ENCODE assay signal across 21 cellular contexts in the genomic region with DNA sequence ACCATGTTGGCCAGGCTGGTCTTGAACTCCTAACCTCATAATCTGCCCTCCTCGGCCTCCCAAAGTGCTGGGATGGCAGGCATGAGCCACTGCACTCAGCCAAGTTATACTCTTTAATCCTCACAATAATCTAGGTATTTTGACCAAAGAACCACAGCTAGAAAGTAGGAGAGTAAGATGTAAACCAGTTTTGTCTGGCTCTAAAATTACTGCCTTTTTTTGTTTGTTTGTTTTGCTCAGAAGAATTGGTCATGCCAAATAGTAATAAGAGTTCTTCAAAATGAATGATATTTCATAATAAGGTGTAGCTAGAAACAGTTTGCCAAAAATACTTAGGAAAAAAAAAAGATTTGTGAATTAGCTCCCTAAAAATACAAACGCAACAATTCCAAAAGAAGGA. TPM values are rescaled to one million over a fixed set of nuclear protein-coding genes. Genes with fewer than 3 reads are reported as not detected.
DNase-seq lines count a peak whose midpoint lies in the region; ATAC-seq and TF ChIP-seq lines count a peak whose summit lies in the region.
"Had no signal": no experiment of that assay in that cellular context is flagged by ENCODE, and none has a peak within 500 bp of the region (broad histone marks: within the 10 kb centered on the region; RNA-seq: fewer than 3 reads in every experiment).

No MANE protein-coding gene starts in this region.

- H3K27me3 ChIP-seq in breast epithelium = no peaks in the 10 kb centered on the region
- H3K27me3 ChIP-seq in left lung = no peaks in the 10 kb centered on the region
- H3K27me3 ChIP-seq in gastrocnemius medialis = no peaks in the 10 kb centered on the region
- H3K27me3 ChIP-seq: BLaER1 had no signal

- TF ChIP-seq CTCF in breast epithelium (IDR thresholded peaks at IDR 0.05) = no peak
- no peak for TF ChIP-seq CTCF in MCF 10A (IDR thresholded peaks at IDR 0.05; ENCODE audit: unreplicated experiment)
- no peak for TF ChIP-seq CTCF in left lung (IDR thresholded peaks at IDR 0.05)
- no peak for TF ChIP-seq CTCF in gastrocnemius medialis (IDR thresholded peaks at IDR 0.05 in 4 of 5, conservative IDR thresholded peaks at IDR 0.05 in 1 of 5)

- TF ChIP-seq POLR2A in breast epithelium (IDR thresholded peaks at IDR 0.05) = no peak
- no peak for TF ChIP-seq POLR2A in gastrocnemius medialis (IDR thresholded peaks at IDR 0.05)

- POLR2A ChIA-PET in MCF 10A (lab: Yijun Ruan, JAX) = no interaction called here

- in situ Hi-C loops in gastrocnemius medialis (cut with MboI; ENCODE audit: low sequenced_read_pairs in 4 of 4) = loop anchor here in 1 of 4 donors (25.0 kb wide), 1 partner anchor 289 kb away; no protein-coding TSS in a partner anchor

- no peak overlapping the region for H3K4me3 ChIP-seq in breast epithelium
- H3K4me3 ChIP-seq in left lung = no peak overlapping the region
- H3K4me3 ChIP-seq in gastrocnemius medialis = no peak overlapping the region
- H3K4me3 ChIP-seq: BLaER1, GM23248 had no signal

- ATAC-seq in left lung (peak; percentile 43), sciatic nerve (peak; percentile 67), HG02870 (IDR thresholded peaks at IDR 0.05; ENCODE audit: unreplicated experiment) (no peak), GM19328 (IDR thresholded peaks at IDR 0.05; ENCODE audit: unreplicated experiment) (no peak), gastrocnemius medialis (no peak)
- ATAC-seq: CD8-positive, alpha-beta T cell had no signal

- H3K4me1 ChIP-seq in breast epithelium (no peaks in the 10 kb centered on the region), left lung (peaks cover 0 to 10% of the 10 kb centered on the region in 2 donors), gastrocnemius medialis (peaks cover 21% of the 10 kb centered on the region in 2 donors)
- H3K4me1 ChIP-seq: BLaER1, Caco-2 had no signal

- H3K4me3 Mint-ChIP-seq in MCF 10A (ENCODE audit: unreplicated experiment) = no peak overlapping the region
- H3K4me3 Mint-ChIP-seq: B cell; CD4-positive, CD25-positive, alpha-beta regulatory T cell; CD8-positive, alpha-beta T cell had no signal

- no peak overlapping the region for H3K27ac Mint-ChIP-seq in MCF 10A (ENCODE audit: low read depth, unreplicated experiment)
- H3K27ac Mint-ChIP-seq: B cell; CD4-positive, CD25-positive, alpha-beta regulatory T cell; CD8-positive, alpha-beta T cell had no signal

- DNase-seq in breast epithelium (ENCODE audit: low spot score in 2 of 2) = no peak
- no peak for DNase-seq in MCF 10A (ENCODE audit: unreplicated experiment)
- DNase-seq in left lung = no peak
- DNase-seq in sciatic nerve (ENCODE audit: low spot score) = no peak
- DNase-seq in SK-N-DZ (ENCODE audit: low spot score) = no peak
- DNase-seq in gastrocnemius medialis = no peak
- DNase-seq: Caco-2; CD4-positive, CD25-positive, alpha-beta regulatory T cell; CD8-positive, alpha-beta T cell; DMS153; GF-D8; GM23248; H7; HCEC 1CT had no signal

- BruUV-seq in MCF 10A (replicated peaks; lab: Mats Ljungman, UMichigan) = no TSS peak

- no peaks in the 10 kb centered on the region for H3K36me3 Mint-ChIP-seq in MCF 10A (ENCODE audit: insufficient read depth, unreplicated experiment)
- H3K36me3 Mint-ChIP-seq: CD4-positive, CD25-positive, alpha-beta regulatory T cell; CD8-positive, alpha-beta T cell had no signal

- CTCF ChIA-PET in MCF 10A (lab: Yijun Ruan, JAX) = interaction anchor here (0.6 to 1.4 kb wide), 4 partner anchors 72 to 422 kb away, joined by 3 to 6 read pairs (median 4); a partner anchor contains a TSS

- H3K9me3 Mint-ChIP-seq in MCF 10A (ENCODE audit: unreplicated experiment) = no peaks in the 10 kb centered on the region
- H3K9me3 Mint-ChIP-seq: CD8-positive, alpha-beta T cell had no signal

- H3K36me3 ChIP-seq in breast epithelium (no peaks in the 10 kb centered on the region), left lung (no peaks in the 10 kb centered on the region), gastrocnemius medialis (no peaks in the 10 kb centered on the region)
- H3K36me3 ChIP-seq: BLaER1 had no signal

- H3K4me1 Mint-ChIP-seq in MCF 10A (ENCODE audit: insufficient read depth, unreplicated experiment) = no peaks in the 10 kb centered on the region

- peaks cover 37% of the 10 kb centered on the region for H3K27me3 Mint-ChIP-seq in MCF 10A (ENCODE audit: insufficient read depth, unreplicated experiment)
- H3K27me3 Mint-ChIP-seq: B cell; CD4-positive, CD25-positive, alpha-beta regulatory T cell had no signal

- H3K9me3 ChIP-seq in breast epithelium = no peaks in the 10 kb centered on the region
- no peaks in the 10 kb centered on the region for H3K9me3 ChIP-seq in left lung
- H3K9me3 ChIP-seq in gastrocnemius medialis = no peaks in the 10 kb centered on the region
- H3K9me3 ChIP-seq: BLaER1, Caco-2 had no signal

- H3K27ac ChIP-seq in breast epithelium (peak overlapping the region; percentile 41 to 70), left lung (peak overlapping the region in 1 of 2 donors; percentile 60), gastrocnemius medialis (no peak overlapping the region)
- H3K27ac ChIP-seq: 22Rv1, BLaER1, C4-2B, GM23248 had no signal

- intact Hi-C loops in breast epithelium (cut with DNase I; ENCODE audit: low total_unique reads) = no loop called here
- intact Hi-C loops in MCF 10A (cut with micrococcal nuclease) = no loop called here
- intact Hi-C loops in left lung (cut with DNase I) = no loop called here
- intact Hi-C loops in sciatic nerve (cut with DNase I) = no loop called here
- intact Hi-C loops in gastrocnemius medialis (cut with DNase I; ENCODE audit: low total_unique reads) = no loop called here

RNA-seq across cellular contexts. Expression of a gene that starts 36.7 kb away (rescaled TPM):
- total RNA-seq in breast epithelium (1 to 10 TPM in 2 of 3 donors, under 1 TPM in 1; 0.16 to 2.2 (median 2.0) TPM), MCF 10A (2022) (not detected in 2 replicates), left lung (under 1 TPM; 0.50 to 0.58 TPM), sciatic nerve (1.9 TPM), gastrocnemius medialis (not detected)
- 1.3 and 1.8 TPM in 2 replicates for polyA plus RNA-seq in SK-N-DZ (2014; cell fraction: cytosol; rRNA removed)
- 3.1 and 4.2 TPM in 2 replicates for polyA plus RNA-seq in SK-N-DZ (2014; cell fraction: nucleus; rRNA removed)
- total RNA-seq: Caco-2; CD4-positive, CD25-positive, alpha-beta regulatory T cell; CD8-positive, alpha-beta T cell; G401 had no signal
- polyA plus RNA-seq: CD4-positive, CD25-positive, alpha-beta regulatory T cell had no signal

Comparison
In these comparisons a context has a peak if more than half of its experiments do, and no peak if none do; other contexts are left out.
1. H3K27ac ChIP-seq: peak in breast epithelium (2 of 2); none in gastrocnemius medialis (0 of 4).
2. ATAC-seq: peak in left lung (single experiment) and sciatic nerve (single experiment); none in HG02870 (single experiment), GM19328 (single experiment) and gastrocnemius medialis (0 of 2).